10 cellular contexts compared by ENCODE assay signal in the genomic region with DNA sequence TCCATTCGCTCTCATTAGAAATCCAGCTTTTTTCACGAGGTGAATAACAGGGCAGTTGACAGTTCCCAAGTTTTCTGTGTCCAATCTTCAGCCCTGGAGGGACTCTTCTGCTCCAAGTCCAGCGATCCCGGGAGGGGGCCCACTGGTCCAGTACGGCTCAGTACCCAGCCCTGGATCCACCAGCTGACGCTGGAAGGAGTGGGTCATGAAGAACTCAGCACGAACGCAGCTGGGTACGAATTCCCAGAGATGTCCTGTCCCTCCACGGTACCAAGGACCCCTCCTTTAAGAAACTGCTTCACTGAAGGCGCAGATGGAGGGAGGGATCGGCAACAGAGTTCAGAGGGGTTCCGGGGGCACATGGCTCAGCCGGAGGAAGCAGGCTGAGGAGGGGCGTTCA. TPM values are rescaled to one million over a fixed set of nuclear protein-coding genes. Genes with fewer than 3 reads are reported as not detected.
A peak's percentile ranks its signal among the peaks of the same experiment; 100 is the strongest.
DNase-seq lines count a peak whose midpoint lies in the region; ATAC-seq and TF ChIP-seq lines count a peak whose summit lies in the region.
"Had no signal": no experiment of that assay in that cellular context is flagged by ENCODE, and none has a peak within 500 bp of the region (broad histone marks: within the 10 kb centered on the region; RNA-seq: fewer than 3 reads in every experiment).

No MANE protein-coding gene starts in this region.

- H3K27ac Mint-ChIP-seq in dendritic cell treated with granulocyte-macrophage colony-stimulating factor and Interleukin-4, amounts not matched to agents 40 ng/mL and 50 ng/mL, for 4 days = peak overlapping the region; percentile 91
- H3K27ac Mint-ChIP-seq in naive thymus-derived CD4-positive, alpha-beta T cell = peak overlapping the region in 7 of 9 donors; percentile 89 to 99 (median 98)
- H3K27ac Mint-ChIP-seq in mesothelial cell of epicardium = no peak overlapping the region

- H3K36me3 Mint-ChIP-seq in dendritic cell treated with granulocyte-macrophage colony-stimulating factor and Interleukin-4, amounts not matched to agents 40 ng/mL and 50 ng/mL, for 4 days (ENCODE audit: low read depth) = peaks cover 48% of the 10 kb centered on the region
- H3K36me3 Mint-ChIP-seq in naive thymus-derived CD4-positive, alpha-beta T cell = peaks cover 0 to 9% (median 0%) of the 10 kb centered on the region in 5 donors
- H3K36me3 Mint-ChIP-seq in mesothelial cell of epicardium = peaks cover 14% of the 10 kb centered on the region

- CTCF ChIA-PET in AG04449 (lab: Yijun Ruan, JAX) = interaction anchor here (0.7 to 2.2 kb wide), 5 partner anchors 9 to 224 kb away, joined by 3 to 12 read pairs (median 4); no protein-coding TSS in a partner anchor
- CTCF ChIA-PET in naive thymus-derived CD4-positive, alpha-beta T cell (lab: Charles Lee) = interaction anchor here (0.7 to 1.4 kb wide), 2 partner anchors 9 to 14 kb away, joined by 3 to 5 read pairs; no protein-coding TSS in a partner anchor

- DNase-seq in AG04449 (ENCODE audit: low read depth, low spot score) (no peak), MG63 (no peak), head of caudate nucleus (no peak), mesothelial cell of epicardium (ENCODE audit: low spot score in 2 of 2, unreplicated experiment in 2 of 2) (no peak)
- DNase-seq in naive thymus-derived CD4-positive, alpha-beta T cell = no peak
- DNase-seq: MV-4-11; stimulated activated CD4-positive, alpha-beta T cell treated with anti-CD3 and anti-CD28 coated beads, Interleukin-15, amount 100 ng/mL, for 24 hours had no signal

- H3K4me1 ChIP-seq in naive thymus-derived CD4-positive, alpha-beta T cell (ENCODE audit: control insufficient read depth in 2 of 2, insufficient read depth in 2 of 2, low read length in 2 of 2) = peaks cover 6 to 13% of the 10 kb centered on the region in 2 donors

- H3K9me3 Mint-ChIP-seq in dendritic cell treated with granulocyte-macrophage colony-stimulating factor and Interleukin-4, amounts not matched to agents 40 ng/mL and 50 ng/mL, for 4 days = no peaks in the 10 kb centered on the region
- no peaks in the 10 kb centered on the region for H3K9me3 Mint-ChIP-seq in naive thymus-derived CD4-positive, alpha-beta T cell
- H3K9me3 Mint-ChIP-seq in mesothelial cell of epicardium = no peaks in the 10 kb centered on the region

- no peak for ATAC-seq in naive thymus-derived CD4-positive, alpha-beta T cell
- ATAC-seq in HG03097 (IDR thresholded peaks at IDR 0.05; ENCODE audit: low FRiP score, unreplicated experiment) (no peak), HG03378 (IDR thresholded peaks at IDR 0.05; ENCODE audit: unreplicated experiment) (no peak)

- peaks cover 2% of the 10 kb centered on the region for H3K27me3 Mint-ChIP-seq in dendritic cell treated with granulocyte-macrophage colony-stimulating factor and Interleukin-4, amounts not matched to agents 40 ng/mL and 50 ng/mL, for 4 days
- H3K27me3 Mint-ChIP-seq in naive thymus-derived CD4-positive, alpha-beta T cell = no peaks in the 10 kb centered on the region
- no peaks in the 10 kb centered on the region for H3K27me3 Mint-ChIP-seq in mesothelial cell of epicardium (ENCODE audit: low read depth)

- intact Hi-C loops in dendritic cell treated with granulocyte-macrophage colony-stimulating factor and Interleukin-4, amounts not matched to agents 40 ng/mL and 50 ng/mL, for 4 days (cut with micrococcal nuclease) = loop anchor here (2.0 to 5.0 kb wide), 3 partner anchors 16 to 137 kb away; partner anchors contain the start of genes CLK3 and UBL7
- intact Hi-C loops in naive thymus-derived CD4-positive, alpha-beta T cell (cut with micrococcal nuclease) = no loop called here
- intact Hi-C loops in head of caudate nucleus (cut with DNase I) = no loop called here

- peak overlapping the region; percentile 75 for H3K4me3 ChIP-seq in AG04449 (ENCODE audit: low read depth, low read length)
- H3K4me3 ChIP-seq in MG63 = peak overlapping the region; percentile 62
- H3K4me3 ChIP-seq in naive thymus-derived CD4-positive, alpha-beta T cell (ENCODE audit: low read length) = peak overlapping the region; percentile 83

- H3K27me3 ChIP-seq in MG63 = no peaks in the 10 kb centered on the region
- no peaks in the 10 kb centered on the region for H3K27me3 ChIP-seq in naive thymus-derived CD4-positive, alpha-beta T cell (ENCODE audit: control insufficient read depth in 2 of 2, insufficient read depth in 2 of 2, low read length in 2 of 2)

- H3K36me3 ChIP-seq in MG63 = no peaks in the 10 kb centered on the region; the same call in 1 of the 2 replicates
- H3K36me3 ChIP-seq in naive thymus-derived CD4-positive, alpha-beta T cell (ENCODE audit: control insufficient read depth in 2 of 3, insufficient read depth in 3 of 3, low read length in 3 of 3) = peaks cover 0 to 16% (median 0%) of the 10 kb centered on the region in 3 experiments

- H3K4me1 Mint-ChIP-seq in dendritic cell treated with granulocyte-macrophage colony-stimulating factor and Interleukin-4, amounts not matched to agents 40 ng/mL and 50 ng/mL, for 4 days (ENCODE audit: low read depth) = peaks cover 26% of the 10 kb centered on the region
- H3K4me1 Mint-ChIP-seq in naive thymus-derived CD4-positive, alpha-beta T cell = peaks cover 16 to 24% (median 21%) of the 10 kb centered on the region in 7 donors
- peaks cover 9% of the 10 kb centered on the region for H3K4me1 Mint-ChIP-seq in mesothelial cell of epicardium

- peak overlapping the region; percentile 79 for H3K27ac ChIP-seq in naive thymus-derived CD4-positive, alpha-beta T cell (ENCODE audit: low read depth, low read length)

- POLR2A ChIA-PET in AG04449 (lab: Yijun Ruan, JAX) = interaction anchor here (1.0 to 2.6 kb wide), 5 partner anchors 12 to 58 kb away, joined by 3 to 22 read pairs (median 6); partner anchors contain the start of genes ARID3B and CLK3
- POLR2A ChIA-PET in naive thymus-derived CD4-positive, alpha-beta T cell (lab: Charles Lee) = interaction anchor here (0.8 to 2.5 kb wide), 4 partner anchors 12 to 57 kb away, joined by 3 to 29 read pairs (median 4); partner anchors contain the start of gene CLK3

- H3K9me3 ChIP-seq in MG63 = no peaks in the 10 kb centered on the region
- H3K9me3 ChIP-seq in naive thymus-derived CD4-positive, alpha-beta T cell (ENCODE audit: control insufficient read depth in 2 of 3, low read length in 3 of 3) = no peaks in the 10 kb centered on the region

- H3K4me3 Mint-ChIP-seq in dendritic cell treated with granulocyte-macrophage colony-stimulating factor and Interleukin-4, amounts not matched to agents 40 ng/mL and 50 ng/mL, for 4 days = peak overlapping the region; percentile 92
- peak overlapping the region; percentile 90 to 100 (median 98) for H3K4me3 Mint-ChIP-seq in naive thymus-derived CD4-positive, alpha-beta T cell
- H3K4me3 Mint-ChIP-seq in mesothelial cell of epicardium = no peak overlapping the region

- TF ChIP-seq CTCF in AG04449 (IDR thresholded peaks at IDR 0.05; ENCODE audit: insufficient read depth, low read length, missing control alignments) = no peak
- TF ChIP-seq CTCF in mesothelial cell of epicardium (IDR thresholded peaks at IDR 0.05; ENCODE audit: unreplicated experiment) = no peak

RNA-seq across cellular contexts. Expression of gene CLK3, which starts 16.5 kb away (rescaled TPM):
- 17.5 and 18.8 TPM in 2 replicates for total RNA-seq in MG63 (2014; rRNA removed; shearing (Covaris generic); ENCODE audit: low replicate concordance)
- total RNA-seq in naive thymus-derived CD4-positive, alpha-beta T cell = 100 to 1,000 TPM; 131 to 273 (median 177) TPM
- 100 to 1,000 TPM in 1 of 2 donors, 10 to 100 TPM in 1; 57.8 to 104 TPM for polyA plus RNA-seq in naive thymus-derived CD4-positive, alpha-beta T cell
- 80.1 to 83.0 TPM (median 80.9 TPM) in 3 replicates for total RNA-seq in mesothelial cell of epicardium

RNA-seq across cellular contexts. Expression of gene ARID3B, which starts 58.1 kb away (rescaled TPM):
- total RNA-seq in MG63 (2014; rRNA removed; shearing (Covaris generic); ENCODE audit: low replicate concordance) = 0.10 and 1.3 TPM in 2 replicates
- 10 to 100 TPM; 29.5 to 45.4 (median 36.8) TPM for total RNA-seq in naive thymus-derived CD4-positive, alpha-beta T cell
- polyA plus RNA-seq in naive thymus-derived CD4-positive, alpha-beta T cell = 10 to 100 TPM in 1 of 2 donors, 1 to 10 TPM in 1; 5.1 to 16.3 TPM
- total RNA-seq in mesothelial cell of epicardium = 18.0 to 22.1 TPM (median 19.6 TPM) in 3 replicates
